Comparison of ENCODE assay signal across 8 cellular contexts in genomic region chr7:116955801-116956514, GRCh38. TPM values are rescaled to one million over a fixed set of nuclear protein-coding genes. Genes with fewer than 3 reads are reported as not detected.
DNase-seq lines count a peak whose midpoint lies in the region; ATAC-seq lines count a peak whose summit lies in the region.

No MANE protein-coding gene starts in this region.

- no peaks in the 10 kb centered on the region for H3K9me3 Mint-ChIP-seq in activated naive CD8-positive, alpha-beta T cell (ENCODE audit: low read depth)
- H3K9me3 Mint-ChIP-seq in activated naive CD8-positive, alpha-beta T cell treated with anti-CD3 and anti-CD28 coated beads for 36 hours = no peaks in the 10 kb centered on the region
- H3K9me3 Mint-ChIP-seq in activated T-helper 17 cell treated with anti-CD3 and anti-CD28 coated beads, Interleukin-2, amount 50 U/mL, for 72 hours = no peaks in the 10 kb centered on the region

- H3K36me3 Mint-ChIP-seq in activated naive CD8-positive, alpha-beta T cell = no peaks in the 10 kb centered on the region
- peaks cover 6% of the 10 kb centered on the region for H3K36me3 Mint-ChIP-seq in activated naive CD8-positive, alpha-beta T cell treated with anti-CD3 and anti-CD28 coated beads for 36 hours
- peaks cover 10% of the 10 kb centered on the region for H3K36me3 Mint-ChIP-seq in activated T-helper 17 cell treated with anti-CD3 and anti-CD28 coated beads, Interleukin-2, amount 50 U/mL, for 72 hours (ENCODE audit: low read depth)

- H3K27ac Mint-ChIP-seq in activated naive CD8-positive, alpha-beta T cell = no peak overlapping the region
- no peak overlapping the region for H3K27ac Mint-ChIP-seq in activated naive CD8-positive, alpha-beta T cell treated with anti-CD3 and anti-CD28 coated beads for 36 hours
- peak overlapping the region; percentile 86 for H3K27ac Mint-ChIP-seq in activated T-helper 17 cell treated with anti-CD3 and anti-CD28 coated beads, Interleukin-2, amount 50 U/mL, for 72 hours

- no peaks in the 10 kb centered on the region for H3K27me3 Mint-ChIP-seq in activated naive CD8-positive, alpha-beta T cell
- H3K27me3 Mint-ChIP-seq in activated naive CD8-positive, alpha-beta T cell treated with anti-CD3 and anti-CD28 coated beads for 36 hours = no peaks in the 10 kb centered on the region
- H3K27me3 Mint-ChIP-seq in activated T-helper 17 cell treated with anti-CD3 and anti-CD28 coated beads, Interleukin-2, amount 50 U/mL, for 72 hours = no peaks in the 10 kb centered on the region

- peak overlapping the region; percentile 42 for H3K4me3 Mint-ChIP-seq in activated naive CD8-positive, alpha-beta T cell
- no peak overlapping the region for H3K4me3 Mint-ChIP-seq in activated naive CD8-positive, alpha-beta T cell treated with anti-CD3 and anti-CD28 coated beads for 36 hours
- peak overlapping the region; percentile 89 for H3K4me3 Mint-ChIP-seq in activated T-helper 17 cell treated with anti-CD3 and anti-CD28 coated beads, Interleukin-2, amount 50 U/mL, for 72 hours

- no peak for DNase-seq in activated naive CD8-positive, alpha-beta T cell treated with anti-CD3 and anti-CD28 coated beads for 36 hours
- peak; percentile 18 for DNase-seq in midbrain (lab: John Stamatoyannopoulos, UW)
- no peak for DNase-seq in NCI-H1436 (lab: John Stamatoyannopoulos, UW)
- no peak for DNase-seq in iPS-NIHi7 (ENCODE audit: extremely low spot score)
- no peak for DNase-seq in globus pallidus (ENCODE audit: low spot score)

- ATAC-seq in HG03039 (IDR thresholded peaks at IDR 0.05; ENCODE audit: unreplicated experiment) = peak; percentile 72
- ATAC-seq in activated T-helper 17 cell treated with anti-CD3 and anti-CD28 coated beads, Interleukin-2, amount 50 U/mL, for 72 hours (replicated peaks) = peak; percentile 82

- peaks cover 25% of the 10 kb centered on the region for H3K4me1 Mint-ChIP-seq in activated naive CD8-positive, alpha-beta T cell (ENCODE audit: low read depth)
- peaks cover 29% of the 10 kb centered on the region for H3K4me1 Mint-ChIP-seq in activated naive CD8-positive, alpha-beta T cell treated with anti-CD3 and anti-CD28 coated beads for 36 hours
- peaks cover 15% of the 10 kb centered on the region for H3K4me1 Mint-ChIP-seq in activated T-helper 17 cell treated with anti-CD3 and anti-CD28 coated beads, Interleukin-2, amount 50 U/mL, for 72 hours

RNA-seq across cellular contexts. Expression of gene ST7, which starts 2.7 kb away (rescaled TPM):
- total RNA-seq in activated naive CD8-positive, alpha-beta T cell treated with anti-CD3 and anti-CD28 coated beads for 36 hours = 10 to 100 TPM in 1 of 2 experiments, 1 to 10 TPM in 1; 8.4 to 10.2 TPM
- 10 to 100 TPM; 12.5 to 14.4 TPM for total RNA-seq in activated T-helper 17 cell treated with anti-CD3 and anti-CD28 coated beads, Interleukin-2, amount 50 U/mL, for 72 hours
